In genomic region chr5:1068895-1069719, GRCh38 we compare ENCODE assay signal across 1 cellular context.
A peak's percentile ranks its signal among the peaks of the same experiment; 100 is the strongest.
TF ChIP-seq lines count a peak whose summit lies in the region.

No MANE protein-coding gene starts in this region.

TF ChIP-seq in K562, 482 proteins besides CTCF, POLR2A, EP300 and RAD21 (continued from another document):
- TF ChIP-seq SMARCA5 (IDR thresholded peaks at IDR 0.05) (no peak), ZNF3 (CRISPR knock-in tag; IDR thresholded peaks at IDR 0.05) (no peak), ZEB2 (IDR thresholded peaks at IDR 0.05) (no peak), BRCA1 (IDR thresholded peaks at IDR 0.05) (no peak), BRCA1 (CRISPR knock-in tag; IDR thresholded peaks at IDR 0.05) (0 out of 2 replicates have a peak, but pooled peaks have one; percentile 59), AFF1 (IDR thresholded peaks at IDR 0.05; ENCODE audit: low read depth in 1 of 2, partially characterized antibody in 2 of 2) (no peak), NFIC (IDR thresholded peaks at IDR 0.05) (no peak), MED1 (CRISPR knock-in tag; IDR thresholded peaks at IDR 0.05; ENCODE audit: borderline replicate concordance) (peak; percentile 21; the same call in 1 of the 2 replicates), PHF8 (IDR thresholded peaks at IDR 0.05; ENCODE audit: borderline replicate concordance, low read length) (no peak), RERE (CRISPR knock-in tag; IDR thresholded peaks at IDR 0.05; ENCODE audit: borderline replicate concordance) (no peak), MTA2 (IDR thresholded peaks at IDR 0.05; ENCODE audit: low read depth) (no peak), L3MBTL2 (IDR thresholded peaks at IDR 0.05) (0 out of 2 replicates have a peak, but pooled peaks have one; percentile 17), STAG1 (CRISPR knock-in tag; IDR thresholded peaks at IDR 0.05; ENCODE audit: borderline replicate concordance) (0 out of 2 replicates have a peak, but pooled peaks have one; percentile 21), ADNP (tag; IDR thresholded peaks at IDR 0.05) (no peak), NFATC3 (IDR thresholded peaks at IDR 0.05) (no peak), MCM2 (IDR thresholded peaks at IDR 0.05; ENCODE audit: low read depth) (no peak), E2F6 (IDR thresholded peaks at IDR 0.05; ENCODE audit: borderline replicate concordance in 1 of 2, extremely low read depth in 1 of 2, insufficient read depth in 1 of 2, insufficient read length in 1 of 2, low read depth in 1 of 2, low read length in 1 of 2, poor library complexity in 1 of 2, severe bottlenecking in 1 of 2) (peak in 1 of 2 experiments; percentile 13)
